Comparison of ENCODE assay signal across 18 cellular contexts in the genomic region with DNA sequence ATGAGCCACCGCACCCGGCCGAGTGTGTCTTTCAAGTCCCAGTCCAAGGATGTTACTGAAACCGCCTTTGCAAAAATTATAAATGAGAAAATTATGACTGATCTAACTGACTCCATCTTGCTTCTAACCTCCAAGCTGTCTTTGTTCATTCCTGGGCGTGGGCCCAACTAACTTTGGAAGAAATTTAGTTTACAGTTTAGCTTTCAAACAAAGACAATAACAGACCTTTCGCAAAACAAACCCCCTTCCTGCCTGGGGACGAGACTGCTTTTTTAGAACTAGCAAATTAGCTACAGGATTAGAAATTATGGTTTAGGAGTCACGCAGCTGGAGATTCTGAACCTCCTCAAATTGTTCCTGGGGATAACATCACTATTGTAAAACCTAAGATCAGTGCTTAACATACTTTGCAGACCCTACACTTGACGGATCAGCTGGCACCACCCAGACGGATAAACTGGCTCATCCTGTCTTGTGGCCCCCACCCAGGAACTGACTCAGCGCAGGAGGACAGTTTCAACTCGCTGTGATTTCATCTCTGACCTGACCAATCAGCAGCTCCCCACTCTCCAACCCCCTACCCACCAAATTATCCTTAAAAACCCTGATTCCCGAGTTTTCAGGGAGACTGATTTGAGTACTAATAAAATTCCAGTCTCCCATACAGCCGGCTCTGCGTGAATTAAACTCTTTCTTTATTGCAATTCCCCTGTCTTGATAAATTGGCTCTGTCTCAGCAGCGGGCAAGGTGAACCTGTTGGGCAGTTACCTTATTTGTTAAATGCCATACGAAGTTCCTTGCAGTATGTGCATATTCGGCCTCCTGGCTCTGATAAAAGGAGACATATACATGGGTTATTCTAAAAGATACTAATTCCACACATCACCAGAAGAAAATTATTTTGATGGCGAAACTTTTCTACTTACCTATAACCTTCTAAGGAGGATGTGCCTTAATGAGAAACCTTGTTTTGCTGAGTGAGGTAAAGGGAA. TPM values are rescaled to one million over a fixed set of nuclear protein-coding genes. Genes with fewer than 3 reads are reported as not detected.
DNase-seq lines count a peak whose midpoint lies in the region; ATAC-seq, FAIRE-seq and TF ChIP-seq lines count a peak whose summit lies in the region.
"Had no signal": no experiment of that assay in that cellular context is flagged by ENCODE, and none has a peak within 500 bp of the region (broad histone marks: within the 10 kb centered on the region; RNA-seq: fewer than 3 reads in every experiment).

No MANE protein-coding gene starts in this region.

- TF ChIP-seq CTCF in endodermal cell (conservative IDR thresholded peaks at IDR 0.05), result no peak

- no peaks in the 10 kb centered on the region for H3K4me1 ChIP-seq in endodermal cell (ENCODE audit: control insufficient read depth, insufficient read depth, low read length)

- peaks cover 30% of the 10 kb centered on the region for H3K4me1 Mint-ChIP-seq in endodermal cell
- no peaks in the 10 kb centered on the region for H3K4me1 Mint-ChIP-seq in natural killer cell treated with Interleukin-12 subunit alpha and Interleukin-12 subunit beta and Interleukin-15 and Interleukin-18, amount 100 ng/mL, for 72 hours (ENCODE audit: low read depth in 2 of 2)

- no peaks in the 10 kb centered on the region for H3K36me3 ChIP-seq in endodermal cell (ENCODE audit: control insufficient read depth, insufficient read depth, low read length)

- peak; percentile 15 for FAIRE-seq in G401.6 (lab: Jason Lieb, UNC)
- FAIRE-seq: TTC549 had no signal

- H3K27me3 ChIP-seq in endodermal cell (ENCODE audit: control insufficient read depth, insufficient read depth, low read length, poor library complexity, severe bottlenecking), result no peaks in the 10 kb centered on the region

- H3K9ac ChIP-seq in endodermal cell (ENCODE audit: extremely low read depth, low read length, poor library complexity, severe bottlenecking), result no peak overlapping the region

- DNase-seq in endodermal cell, result peak; percentile 79
- peak; percentile 88 for DNase-seq in islet precursor cell
- no peak for DNase-seq in natural killer cell treated with Interleukin-12 subunit alpha and Interleukin-12 subunit beta and Interleukin-15 and Interleukin-18, amount 100 ng/mL, for 72 hours (ENCODE audit: low spot score)
- no peak for DNase-seq in NCI-H187 treated with DMSO at 0.1 percent for 48 hours (lab: John Stamatoyannopoulos, UW)
- no peak for DNase-seq in NCI-H2196 (lab: John Stamatoyannopoulos, UW; ENCODE audit: unreplicated experiment)
- DNase-seq: activated CD8-positive, alpha-beta memory T cell treated with anti-CD3 and anti-CD28 coated beads for 24 hours; activated naive CD4-positive, alpha-beta T cell treated with Interleukin-2 at 50 U/mL for 16 hours; DMS 273 treated with DMSO at 0.1 percent for 48 hours; KBM-7; NCI-H2029; retina; Right ventricle myocardium superior; stimulated activated CD4-positive, alpha-beta T cell treated with anti-CD3 and anti-CD28 coated beads, Interleukin-4, amount 100 ng/mL, for 4 hours; stimulated activated naive B cell treated with anti-CD40 and anti-IgM and Interleukin-4, amounts not matched to agents 10 μg/mL and 1 μg/mL and 100 μg/mL, for 72 hours had no signal

- no peaks in the 10 kb centered on the region for H3K36me3 Mint-ChIP-seq in endodermal cell (ENCODE audit: low read depth)
- no peaks in the 10 kb centered on the region for H3K36me3 Mint-ChIP-seq in natural killer cell treated with Interleukin-12 subunit alpha and Interleukin-12 subunit beta and Interleukin-15 and Interleukin-18, amount 100 ng/mL, for 72 hours
- H3K36me3 Mint-ChIP-seq: stimulated activated naive B cell treated with anti-CD40 and anti-IgM and Interleukin-4, amounts not matched to agents 10 μg/mL and 1 μg/mL and 100 μg/mL, for 72 hours had no signal

- no peak overlapping the region for H3K4me3 ChIP-seq in endodermal cell (ENCODE audit: low read length)

- no peaks in the 10 kb centered on the region for H3K9me3 Mint-ChIP-seq in endodermal cell
- H3K9me3 Mint-ChIP-seq in natural killer cell treated with Interleukin-12 subunit alpha and Interleukin-12 subunit beta and Interleukin-15 and Interleukin-18, amount 100 ng/mL, for 72 hours, result no peaks in the 10 kb centered on the region
- H3K9me3 Mint-ChIP-seq: stimulated activated naive B cell treated with anti-CD40 and anti-IgM and Interleukin-4, amounts not matched to agents 10 μg/mL and 1 μg/mL and 100 μg/mL, for 72 hours had no signal

- ATAC-seq in HG03045 (IDR thresholded peaks at IDR 0.05; ENCODE audit: unreplicated experiment), result peak; percentile 15
- ATAC-seq in natural killer cell treated with Interleukin-12 subunit alpha and Interleukin-12 subunit beta and Interleukin-15 and Interleukin-18, amount 100 ng/mL, for 72 hours, result no peak
- ATAC-seq in HG03095 (IDR thresholded peaks at IDR 0.05; ENCODE audit: unreplicated experiment), result no peak

- WGBS in endodermal cell (ENCODE audit: insufficient coverage in 1 of 2, insufficient read length in 1 of 2), 2 experiments, result 70 to 76% methylated on average over 15 to 18 of the region's 19 CpGs

- peaks cover 1% of the 10 kb centered on the region for H3K27me3 Mint-ChIP-seq in endodermal cell (ENCODE audit: insufficient read depth)
- H3K27me3 Mint-ChIP-seq in natural killer cell treated with Interleukin-12 subunit alpha and Interleukin-12 subunit beta and Interleukin-15 and Interleukin-18, amount 100 ng/mL, for 72 hours, result no peaks in the 10 kb centered on the region
- H3K27me3 Mint-ChIP-seq: stimulated activated naive B cell treated with anti-CD40 and anti-IgM and Interleukin-4, amounts not matched to agents 10 μg/mL and 1 μg/mL and 100 μg/mL, for 72 hours had no signal

- no peak overlapping the region for H3K27ac ChIP-seq in endodermal cell (ENCODE audit: low read depth, low read length)

- no peaks in the 10 kb centered on the region for H3K9me3 ChIP-seq in endodermal cell (ENCODE audit: control insufficient read depth, low read length)

- peak overlapping the region; percentile 89 for H3K27ac Mint-ChIP-seq in endodermal cell
- H3K27ac Mint-ChIP-seq in natural killer cell treated with Interleukin-12 subunit alpha and Interleukin-12 subunit beta and Interleukin-15 and Interleukin-18, amount 100 ng/mL, for 72 hours, result no peak overlapping the region
- H3K27ac Mint-ChIP-seq: stimulated activated naive B cell treated with anti-CD40 and anti-IgM and Interleukin-4, amounts not matched to agents 10 μg/mL and 1 μg/mL and 100 μg/mL, for 72 hours had no signal

- H3K4me3 Mint-ChIP-seq in endodermal cell, result peak overlapping the region; percentile 11
- H3K4me3 Mint-ChIP-seq in natural killer cell treated with Interleukin-12 subunit alpha and Interleukin-12 subunit beta and Interleukin-15 and Interleukin-18, amount 100 ng/mL, for 72 hours, result no peak overlapping the region
- H3K4me3 Mint-ChIP-seq: stimulated activated naive B cell treated with anti-CD40 and anti-IgM and Interleukin-4, amounts not matched to agents 10 μg/mL and 1 μg/mL and 100 μg/mL, for 72 hours had no signal

RNA-seq across cellular contexts. Expression of gene NANOGP8, which starts 23.6 kb away (rescaled TPM):
- total RNA-seq in endodermal cell, result 10 to 100 TPM in 1 of 2 donors, 1 to 10 TPM in 1; 1.5 to 47.2 TPM
- polyA plus RNA-seq in endodermal cell (2013, experiment 1 of 2), result 9.1 TPM
- polyA plus RNA-seq in endodermal cell (2013, experiment 2 of 2), result 4.6 TPM
- total RNA-seq in natural killer cell treated with Interleukin-12 subunit alpha and Interleukin-12 subunit beta and Interleukin-15 and Interleukin-18, amount 100 ng/mL, for 72 hours, result not detected
- total RNA-seq: Right ventricle myocardium superior had no signal

Comparison
In these comparisons a context has a peak if more than half of its experiments do, and no peak if none do; other contexts are left out.
1. DNase-seq: peak in endodermal cell (single experiment) and islet precursor cell (single experiment); none in natural killer cell treated with Interleukin-12 subunit alpha and Interleukin-12 subunit beta and Interleukin-15 and Interleukin-18, amount 100 ng/mL, for 72 hours (single experiment), NCI-H187 treated with DMSO at 0.1 percent for 48 hours (single experiment) and NCI-H2196 (single experiment).